In genomic region chr12:55906056-55906455, GRCh38 we compare ENCODE assay signal across 1 cellular context.
TF ChIP-seq lines count a peak whose summit lies in the region.

No MANE protein-coding gene starts in this region.

TF ChIP-seq in endothelial cell of umbilical vein, 7 proteins besides CTCF, POLR2A, EP300 and RAD21:
- TF ChIP-seq FOS (IDR thresholded peaks at IDR 0.05; ENCODE audit: borderline replicate concordance, insufficient read depth, low read length), result peak; percentile 62
- no peak for TF ChIP-seq GATA2 (IDR thresholded peaks at IDR 0.05; ENCODE audit: insufficient read depth, insufficient read length, low read depth, low read length)
- peak; percentile 33 for TF ChIP-seq JUN (IDR thresholded peaks at IDR 0.05; ENCODE audit: borderline replicate concordance, insufficient read depth, insufficient read length, low read depth)
